Comparison of ENCODE assay signal across 13 cellular contexts in genomic region chr10:132266594-132267161, GRCh38.
"Had no signal": no experiment of that assay in that cellular context is flagged by ENCODE, and none has a peak within 500 bp of the region (broad histone marks: within the 10 kb centered on the region; RNA-seq: fewer than 3 reads in every experiment).

No MANE protein-coding gene starts in this region.

- ATAC-seq: activated CD8-positive, alpha-beta T cell treated with anti-CD3 and anti-CD28 coated beads for 36 hours; activated naive CD8-positive, alpha-beta T cell treated with anti-CD3 and anti-CD28 coated beads, Interleukin-2, amount 50 U/mL, for 24 hours; mucosa of descending colon; natural killer cell; stimulated activated naive CD8-positive, alpha-beta T cell treated with anti-CD3 and anti-CD28 coated beads, Interleukin-15, amount 100 ng/mL, for 72 hours had no signal

- H3K36me3 Mint-ChIP-seq: natural killer cell had no signal

- H3K27me3 Mint-ChIP-seq: activated CD8-positive, alpha-beta T cell treated with anti-CD3 and anti-CD28 coated beads for 36 hours; activated naive CD8-positive, alpha-beta T cell treated with anti-CD3 and anti-CD28 coated beads, Interleukin-2, amount 50 U/mL, for 24 hours; dendritic cell treated with granulocyte-macrophage colony-stimulating factor and Interleukin-4, amounts not matched to agents 40 ng/mL and 50 ng/mL, for 4 days; stimulated activated naive CD8-positive, alpha-beta T cell treated with anti-CD3 and anti-CD28 coated beads, Interleukin-15, amount 100 ng/mL, for 72 hours had no signal

- H3K9me3 ChIP-seq: mucosa of descending colon, testis had no signal

- H3K4me3 Mint-ChIP-seq: activated CD8-positive, alpha-beta T cell treated with anti-CD3 and anti-CD28 coated beads for 36 hours; activated naive CD8-positive, alpha-beta T cell treated with anti-CD3 and anti-CD28 coated beads, Interleukin-2, amount 50 U/mL, for 24 hours; activated T-helper 1 cell treated with anti-CD3 and anti-CD28 coated beads, Interleukin-12 subunit alpha, Interleukin-12 subunit beta, Interleukin-2, Interleukin-4 antibody, amounts not matched to agents 30 ng/mL and 10 ng/mL and 1 ng/mL, durations not matched to agents 14 hours and 24 hours and 36 hours; dendritic cell treated with granulocyte-macrophage colony-stimulating factor and Interleukin-4, amounts not matched to agents 40 ng/mL and 50 ng/mL, for 4 days; natural killer cell; stimulated activated naive CD8-positive, alpha-beta T cell treated with anti-CD3 and anti-CD28 coated beads, Interleukin-15, amount 100 ng/mL, for 72 hours had no signal

- H3K4me3 ChIP-seq: mucosa of descending colon, testis had no signal

- H3K9me3 Mint-ChIP-seq: activated CD8-positive, alpha-beta T cell treated with anti-CD3 and anti-CD28 coated beads for 36 hours; dendritic cell treated with granulocyte-macrophage colony-stimulating factor and Interleukin-4, amounts not matched to agents 40 ng/mL and 50 ng/mL, for 4 days; natural killer cell had no signal

- H3K27me3 ChIP-seq: testis had no signal

- DNase-seq: activated CD8-positive, alpha-beta T cell treated with anti-CD3 and anti-CD28 coated beads for 36 hours; activated naive CD4-positive, alpha-beta T cell treated with Interleukin-2 at 50 U/mL for 16 hours; activated naive CD8-positive, alpha-beta T cell treated with anti-CD3 and anti-CD28 coated beads, Interleukin-2, amount 50 U/mL, for 24 hours; central memory CD4-positive, alpha-beta T cell; hippocampal formation; natural killer cell; stimulated activated CD4-positive, alpha-beta T cell treated with anti-CD3 and anti-CD28 coated beads, Interleukin-4, amount 100 ng/mL, for 24 hours; stimulated activated naive CD8-positive, alpha-beta T cell treated with anti-CD3 and anti-CD28 coated beads, Interleukin-15, amount 100 ng/mL, for 72 hours; SW 1271; testis had no signal

- H3K27ac ChIP-seq: testis had no signal

- H3K27ac Mint-ChIP-seq: activated CD8-positive, alpha-beta T cell treated with anti-CD3 and anti-CD28 coated beads for 36 hours; activated naive CD8-positive, alpha-beta T cell treated with anti-CD3 and anti-CD28 coated beads, Interleukin-2, amount 50 U/mL, for 24 hours; activated T-helper 1 cell treated with anti-CD3 and anti-CD28 coated beads, Interleukin-12 subunit alpha, Interleukin-12 subunit beta, Interleukin-2, Interleukin-4 antibody, amounts not matched to agents 30 ng/mL and 10 ng/mL and 1 ng/mL, durations not matched to agents 14 hours and 24 hours and 36 hours; dendritic cell treated with granulocyte-macrophage colony-stimulating factor and Interleukin-4, amounts not matched to agents 40 ng/mL and 50 ng/mL, for 4 days; natural killer cell; stimulated activated naive CD8-positive, alpha-beta T cell treated with anti-CD3 and anti-CD28 coated beads, Interleukin-15, amount 100 ng/mL, for 72 hours had no signal
